Comparison of ENCODE assay signal across 1 cellular context in the genomic region with DNA sequence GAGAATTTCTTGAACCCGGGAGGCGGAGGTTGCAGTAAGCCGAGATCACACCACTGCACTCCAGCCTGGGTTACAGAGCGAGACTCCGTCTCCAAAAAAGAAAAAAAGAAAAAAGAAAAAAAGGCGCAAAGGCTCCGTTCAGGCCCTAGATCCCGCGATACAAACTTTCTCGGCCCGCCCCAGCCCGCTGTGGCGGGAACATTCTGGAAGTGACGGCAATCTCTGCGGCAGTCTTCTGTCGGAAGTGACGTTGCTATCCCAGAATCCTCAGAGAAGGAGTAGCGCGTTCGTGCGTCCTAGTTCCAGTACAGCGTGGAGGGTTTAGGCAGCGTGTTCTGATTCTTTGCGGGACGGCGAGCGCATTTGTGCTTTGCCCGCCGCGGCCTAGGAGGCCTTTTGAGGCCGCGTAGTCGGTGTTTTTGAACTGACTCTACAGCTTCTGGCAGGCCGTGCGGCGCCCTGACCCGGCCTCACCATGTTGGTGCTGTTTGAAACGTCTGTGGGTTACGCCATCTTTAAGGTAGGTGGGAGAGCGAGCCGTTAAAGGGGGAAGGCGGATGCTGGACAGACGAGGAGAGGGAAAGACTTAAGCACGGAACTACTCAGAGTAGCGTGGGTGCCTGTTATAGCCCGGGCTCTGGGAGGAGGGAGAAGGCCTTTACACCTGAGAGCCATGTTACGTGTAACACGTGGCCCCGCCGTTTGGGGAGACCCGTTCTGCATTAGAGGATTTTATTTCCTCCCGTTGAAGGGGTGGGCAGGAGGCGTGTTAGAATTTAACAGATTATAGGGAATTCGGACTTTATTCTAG.
TF ChIP-seq lines count a peak whose summit lies in the region.

NOP58 (plus strand) TSS at position 297 of the 811 bp plus-strand sequence; CDS start at position 476, 179 bp downstream.

TF ChIP-seq in K562, 482 proteins besides CTCF, POLR2A, EP300 and RAD21 (continued from another document and continues in another):
- TF ChIP-seq, protein P1, sequence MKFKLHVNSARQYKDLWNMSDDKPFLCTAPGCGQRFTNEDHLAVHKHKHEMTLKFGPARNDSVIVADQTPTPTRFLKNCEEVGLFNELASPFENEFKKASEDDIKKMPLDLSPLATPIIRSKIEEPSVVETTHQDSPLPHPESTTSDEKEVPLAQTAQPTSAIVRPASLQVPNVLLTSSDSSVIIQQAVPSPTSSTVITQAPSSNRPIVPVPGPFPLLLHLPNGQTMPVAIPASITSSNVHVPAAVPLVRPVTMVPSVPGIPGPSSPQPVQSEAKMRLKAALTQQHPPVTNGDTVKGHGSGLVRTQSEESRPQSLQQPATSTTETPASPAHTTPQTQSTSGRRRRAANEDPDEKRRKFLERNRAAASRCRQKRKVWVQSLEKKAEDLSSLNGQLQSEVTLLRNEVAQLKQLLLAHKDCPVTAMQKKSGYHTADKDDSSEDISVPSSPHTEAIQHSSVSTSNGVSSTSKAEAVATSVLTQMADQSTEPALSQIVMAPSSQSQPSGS (CRISPR knock-in tag; IDR thresholded peaks at IDR 0.05), result no peak
- TF ChIP-seq SP2 (IDR thresholded peaks at IDR 0.05; ENCODE audit: extremely low read depth, low read depth, low read length, poor library complexity, severe bottlenecking) (no peak), SOX6 (IDR thresholded peaks at IDR 0.05) (no peak), ZBED1 (IDR thresholded peaks at IDR 0.05) (no peak), NELFE (IDR thresholded peaks at IDR 0.05; ENCODE audit: insufficient read depth, insufficient read length) (no peak), PCBP2 (IDR thresholded peaks at IDR 0.05; ENCODE audit: low read depth, low read length, poor library complexity, severe bottlenecking) (no peak), U2AF1 (optimal IDR thresholded peaks at IDR 0.05; ENCODE audit: low read depth, low read length) (no peak), ZNF785 (CRISPR knock-in tag; IDR thresholded peaks at IDR 0.05) (no peak), STAT5B (CRISPR knock-in tag; IDR thresholded peaks at IDR 0.05) (no peak), NFE2L1 (tag; IDR thresholded peaks at IDR 0.05; ENCODE audit: borderline replicate concordance, low read depth) (no peak), KDM4B (IDR thresholded peaks at IDR 0.05; ENCODE audit: borderline replicate concordance in 2 of 2, low read depth in 1 of 2) (no peak), MAFF (IDR thresholded peaks at IDR 0.05; ENCODE audit: low read length) (no peak), RBFOX2 (IDR thresholded peaks at IDR 0.05; ENCODE audit: low read depth, low read length) (peak; percentile 98), SMARCA4 (IDR thresholded peaks at IDR 0.05) (no peak), CHCHD3 (CRISPR knock-in tag; IDR thresholded peaks at IDR 0.05) (peak; percentile 59; the same call in 1 of the 2 replicates), ZNF609 (CRISPR knock-in tag; IDR thresholded peaks at IDR 0.05; ENCODE audit: borderline replicate concordance) (no peak), HNRNPK (IDR thresholded peaks at IDR 0.05; ENCODE audit: low read depth, low read length, poor library complexity, severe bottlenecking) (no peak), CTCFL (IDR thresholded peaks at IDR 0.05; ENCODE audit: borderline replicate concordance, insufficient read depth, low read depth, low read length, poor library complexity, severe bottlenecking) (no peak), NR1H2 (CRISPR knock-in tag; IDR thresholded peaks at IDR 0.05) (no peak), ZKSCAN1 (IDR thresholded peaks at IDR 0.05; ENCODE audit: low read depth, low read length) (0 out of 2 replicates have a peak, but pooled peaks have one; percentile 39), BMI1 (IDR thresholded peaks at IDR 0.05; ENCODE audit: low read length) (no peak), MLX (CRISPR knock-in tag; conservative IDR thresholded peaks at IDR 0.05) (no peak), SUPT5H (IDR thresholded peaks at IDR 0.05) (peak; percentile 97), IRF9 (tag; IDR thresholded peaks at IDR 0.05) (no peak), EWSR1 (IDR thresholded peaks at IDR 0.05; ENCODE audit: borderline replicate concordance, low read depth, partially characterized antibody) (no peak), FOXJ3 (CRISPR knock-in tag; IDR thresholded peaks at IDR 0.05) (no peak), TRIM28 (IDR thresholded peaks at IDR 0.05) (no peak), ZNF175 (CRISPR knock-in tag; IDR thresholded peaks at IDR 0.05; ENCODE audit: low read depth) (no peak), ZNF121 (CRISPR knock-in tag; conservative IDR thresholded peaks at IDR 0.05) (no peak), JUN (IDR thresholded peaks at IDR 0.05; ENCODE audit: borderline replicate concordance, low read depth, low read length) (no peak; the same call in 1 of the 2 replicates), JUN (CRISPR knock-in tag; IDR thresholded peaks at IDR 0.05; ENCODE audit: borderline replicate concordance) (peak; percentile 89; the same call in 1 of the 2 replicates), PHF8 (IDR thresholded peaks at IDR 0.05; ENCODE audit: borderline replicate concordance, low read length) (peak; percentile 89), GABPA (tag; conservative IDR thresholded peaks at IDR 0.05; ENCODE audit: low read depth) (peak; percentile 93), MCM7 (IDR thresholded peaks at IDR 0.05) (no peak), ETV6 (IDR thresholded peaks at IDR 0.05; ENCODE audit: borderline replicate concordance in 1 of 2, low read depth in 2 of 2, low read length in 1 of 2) (no peak), ETV6 (CRISPR knock-in tag; IDR thresholded peaks at IDR 0.05; ENCODE audit: borderline replicate concordance) (0 out of 2 replicates have a peak, but pooled peaks have one; percentile 35)
- TF ChIP-seq, protein P2, sequence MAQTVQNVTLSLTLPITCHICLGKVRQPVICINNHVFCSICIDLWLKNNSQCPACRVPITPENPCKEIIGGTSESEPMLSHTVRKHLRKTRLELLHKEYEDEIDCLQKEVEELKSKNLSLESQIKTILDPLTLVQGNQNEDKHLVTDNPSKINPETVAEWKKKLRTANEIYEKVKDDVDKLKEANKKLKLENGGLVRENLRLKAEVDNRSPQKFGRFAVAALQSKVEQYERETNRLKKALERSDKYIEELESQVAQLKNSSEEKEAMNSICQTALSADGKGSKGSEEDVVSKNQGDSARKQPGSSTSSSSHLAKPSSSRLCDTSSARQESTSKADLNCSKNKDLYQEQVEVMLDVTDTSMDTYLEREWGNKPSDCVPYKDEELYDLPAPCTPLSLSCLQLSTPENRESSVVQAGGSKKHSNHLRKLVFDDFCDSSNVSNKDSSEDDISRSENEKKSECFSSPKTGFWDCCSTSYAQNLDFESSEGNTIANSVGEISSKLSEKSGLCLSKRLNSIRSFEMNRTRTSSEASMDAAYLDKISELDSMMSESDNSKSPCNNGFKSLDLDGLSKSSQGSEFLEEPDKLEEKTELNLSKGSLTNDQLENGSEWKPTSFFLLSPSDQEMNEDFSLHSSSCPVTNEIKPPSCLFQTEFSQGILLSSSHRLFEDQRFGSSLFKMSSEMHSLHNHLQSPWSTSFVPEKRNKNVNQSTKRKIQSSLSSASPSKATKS (CRISPR knock-in tag; IDR thresholded peaks at IDR 0.05), result no peak
- TF ChIP-seq, protein P3, sequence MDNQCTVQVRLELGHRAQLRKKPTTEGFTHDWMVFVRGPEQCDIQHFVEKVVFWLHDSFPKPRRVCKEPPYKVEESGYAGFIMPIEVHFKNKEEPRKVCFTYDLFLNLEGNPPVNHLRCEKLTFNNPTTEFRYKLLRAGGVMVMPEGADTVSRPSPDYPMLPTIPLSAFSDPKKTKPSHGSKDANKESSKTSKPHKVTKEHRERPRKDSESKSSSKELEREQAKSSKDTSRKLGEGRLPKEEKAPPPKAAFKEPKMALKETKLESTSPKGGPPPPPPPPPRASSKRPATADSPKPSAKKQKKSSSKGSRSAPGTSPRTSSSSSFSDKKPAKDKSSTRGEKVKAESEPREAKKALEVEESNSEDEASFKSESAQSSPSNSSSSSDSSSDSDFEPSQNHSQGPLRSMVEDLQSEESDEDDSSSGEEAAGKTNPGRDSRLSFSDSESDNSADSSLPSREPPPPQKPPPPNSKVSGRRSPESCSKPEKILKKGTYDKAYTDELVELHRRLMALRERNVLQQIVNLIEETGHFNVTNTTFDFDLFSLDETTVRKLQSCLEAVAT (IDR thresholded peaks at IDR 0.05), result peak in 1 of 2 experiments; percentile 17; a peak in 1 of 4 replicates
- TF ChIP-seq, protein P4, sequence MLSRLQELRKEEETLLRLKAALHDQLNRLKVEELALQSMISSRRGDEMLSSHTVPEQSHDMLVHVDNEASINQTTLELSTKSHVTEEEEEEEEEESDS (CRISPR knock-in tag; IDR thresholded peaks at IDR 0.05), result no peak
- TF ChIP-seq, protein P5, sequence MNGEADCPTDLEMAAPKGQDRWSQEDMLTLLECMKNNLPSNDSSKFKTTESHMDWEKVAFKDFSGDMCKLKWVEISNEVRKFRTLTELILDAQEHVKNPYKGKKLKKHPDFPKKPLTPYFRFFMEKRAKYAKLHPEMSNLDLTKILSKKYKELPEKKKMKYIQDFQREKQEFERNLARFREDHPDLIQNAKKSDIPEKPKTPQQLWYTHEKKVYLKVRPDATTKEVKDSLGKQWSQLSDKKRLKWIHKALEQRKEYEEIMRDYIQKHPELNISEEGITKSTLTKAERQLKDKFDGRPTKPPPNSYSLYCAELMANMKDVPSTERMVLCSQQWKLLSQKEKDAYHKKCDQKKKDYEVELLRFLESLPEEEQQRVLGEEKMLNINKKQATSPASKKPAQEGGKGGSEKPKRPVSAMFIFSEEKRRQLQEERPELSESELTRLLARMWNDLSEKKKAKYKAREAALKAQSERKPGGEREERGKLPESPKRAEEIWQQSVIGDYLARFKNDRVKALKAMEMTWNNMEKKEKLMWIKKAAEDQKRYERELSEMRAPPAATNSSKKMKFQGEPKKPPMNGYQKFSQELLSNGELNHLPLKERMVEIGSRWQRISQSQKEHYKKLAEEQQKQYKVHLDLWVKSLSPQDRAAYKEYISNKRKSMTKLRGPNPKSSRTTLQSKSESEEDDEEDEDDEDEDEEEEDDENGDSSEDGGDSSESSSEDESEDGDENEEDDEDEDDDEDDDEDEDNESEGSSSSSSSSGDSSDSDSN (IDR thresholded peaks at IDR 0.05; ENCODE audit: borderline replicate concordance in 1 of 2, low read depth in 2 of 2, low read length in 2 of 2), result no peak
